In genomic region chr7:2478387-2478760, GRCh38 we compare ENCODE assay signal across 11 cellular contexts. TPM values are rescaled to one million over a fixed set of nuclear protein-coding genes. Genes with fewer than 3 reads are reported as not detected.
DNase-seq lines count a peak whose midpoint lies in the region; TF ChIP-seq lines count a peak whose summit lies in the region.
"Had no signal": no experiment of that assay in that cellular context is flagged by ENCODE, and none has a peak within 500 bp of the region (broad histone marks: within the 10 kb centered on the region; RNA-seq: fewer than 3 reads in every experiment).

No MANE protein-coding gene starts in this region.

- H2AFZ ChIP-seq in GM23248 (peak overlapping the region; percentile 60), PC-9 (no peak overlapping the region), smooth muscle cell (ENCODE audit: low read depth) (no peak overlapping the region)

- peak; percentile 89 for DNase-seq in GM23248
- peak; percentile 57 to 61 for DNase-seq in PC-9
- DNase-seq in glomerular visceral epithelial cell (ENCODE audit: extremely low spot score) = peak; percentile 40
- DNase-seq in smooth muscle cell (lab: John Stamatoyannopoulos, UW; ENCODE audit: unreplicated experiment) = no peak
- no peak for DNase-seq in stimulated activated CD4-positive, alpha-beta T cell treated with anti-CD3 and anti-CD28 coated beads, Interleukin-15, amount 100 ng/mL, for 24 hours
- DNase-seq in stimulated activated CD4-positive, alpha-beta T cell treated with anti-CD3 and anti-CD28 coated beads, Interleukin-2, amount 100 ng/mL, for 48 hours = no peak
- DNase-seq in NCI-H2081 (lab: John Stamatoyannopoulos, UW) = no peak
- DNase-seq in esophagus muscularis mucosa (ENCODE audit: extremely low spot score) = no peak

- H3K79me2 ChIP-seq in GM23248 (ENCODE audit: insufficient read depth) (no peaks in the 10 kb centered on the region), PC-9 (ENCODE audit: low read depth) (no peaks in the 10 kb centered on the region), smooth muscle cell (ENCODE audit: low read depth) (no peaks in the 10 kb centered on the region)

- H3K9me3 ChIP-seq in GM23248 (ENCODE audit: low read depth) (no peaks in the 10 kb centered on the region), PC-9 (ENCODE audit: insufficient read depth, low read depth) (no peaks in the 10 kb centered on the region; the same call in 1 of the 2 replicates), smooth muscle cell (replicated peaks; ENCODE audit: low read depth) (no peaks in the 10 kb centered on the region), esophagus muscularis mucosa (peaks cover 0 to 10% (median 7%) of the 10 kb centered on the region in 4 donors)

- no peak overlapping the region for H3K27ac ChIP-seq in GM23248
- no peak overlapping the region for H3K27ac ChIP-seq in PC-9
- no peak overlapping the region for H3K27ac ChIP-seq in smooth muscle cell (ENCODE audit: low read depth)
- H3K27ac ChIP-seq in esophagus muscularis mucosa (replicated peaks in 1 of 4) = no peak overlapping the region
- H3K27ac ChIP-seq: KMS-11 had no signal

- H3K36me3 ChIP-seq in GM23248 (ENCODE audit: low read depth) (no peaks in the 10 kb centered on the region), PC-9 (ENCODE audit: low read depth) (no peaks in the 10 kb centered on the region), smooth muscle cell (ENCODE audit: low read depth) (no peaks in the 10 kb centered on the region), esophagus muscularis mucosa (no peaks in the 10 kb centered on the region)

- H3K9me2 ChIP-seq in GM23248 (ENCODE audit: insufficient read depth) = no peaks in the 10 kb centered on the region
- H3K9me2 ChIP-seq in PC-9 (ENCODE audit: insufficient read depth) = no peaks in the 10 kb centered on the region

- H3K4me3 ChIP-seq in GM23248 (no peak overlapping the region), PC-9 (no peak overlapping the region), smooth muscle cell (no peak overlapping the region), esophagus muscularis mucosa (peak overlapping the region in 1 of 4 donors; percentile 15)
- H3K4me3 ChIP-seq: skin epidermis had no signal

- H3K4me1 ChIP-seq in GM23248 (ENCODE audit: insufficient read depth) (peaks cover 13% of the 10 kb centered on the region), PC-9 (replicated peaks; ENCODE audit: insufficient read depth) (peaks cover 8% of the 10 kb centered on the region; the same call in 1 of the 2 replicates), smooth muscle cell (ENCODE audit: low read depth) (peaks cover 15% of the 10 kb centered on the region), esophagus muscularis mucosa (peaks cover 22 to 32% (median 26%) of the 10 kb centered on the region in 4 donors)

- H3K4me2 ChIP-seq in GM23248 (ENCODE audit: unreplicated experiment) (peak overlapping the region; percentile 13), PC-9 (no peak overlapping the region), smooth muscle cell (peak overlapping the region; percentile 68)
- H3K4me2 ChIP-seq: KMS-11 had no signal

- H4K20me1 ChIP-seq in GM23248 (ENCODE audit: insufficient read depth) = no peaks in the 10 kb centered on the region
- H4K20me1 ChIP-seq in PC-9 (ENCODE audit: insufficient read depth) = no peaks in the 10 kb centered on the region
- H4K20me1 ChIP-seq in smooth muscle cell (ENCODE audit: low read depth) = no peaks in the 10 kb centered on the region

- 25 to 26% methylated on average over 10 to 11 of the region's 11 CpGs for WGBS in GM23248 (ENCODE audit: low coverage in 1 of 2, low lambda C conversion rate in 2 of 2, missing lambda C conversion rate in 2 of 2), 2 experiments
- WGBS in smooth muscle cell (ENCODE audit: low lambda C conversion rate) = 56% methylated on average over 11 of the region's 11 CpGs
- no CpG with 5 or more reads among the region's 11 CpGs for WGBS in esophagus muscularis mucosa

- TF ChIP-seq EP300 in esophagus muscularis mucosa (IDR thresholded peaks at IDR 0.05) = no peak

- BruUV-seq in PC-9 (replicated peaks; lab: Mats Ljungman, UMichigan) = no TSS peak

- no peak for TF ChIP-seq POLR2A in esophagus muscularis mucosa (IDR thresholded peaks at IDR 0.05; ENCODE audit: low read depth)

- intact Hi-C loops in PC-9 (cut with micrococcal nuclease; ENCODE audit: unreplicated experiment) (loop anchor here (5.0 kb wide), 2 partner anchors 44 to 79 kb away; partner anchors contain the start of genes BRAT1 and IQCE), esophagus muscularis mucosa (cut with DNase I) (no loop called here)

- TF ChIP-seq CTCF in PC-9 (conservative IDR thresholded peaks at IDR 0.05) (no peak), smooth muscle cell (IDR thresholded peaks at IDR 0.05; ENCODE audit: borderline replicate concordance, insufficient read depth, poor library complexity, severe bottlenecking) (no peak), esophagus muscularis mucosa (IDR thresholded peaks at IDR 0.05) (no peak)

- H3K9ac ChIP-seq in GM23248 (peak overlapping the region; percentile 48; the same call in 1 of the 2 replicates), smooth muscle cell (ENCODE audit: low read depth) (no peak overlapping the region)
- H3K9ac ChIP-seq: KMS-11 had no signal

- H3F3A ChIP-seq in GM23248 (ENCODE audit: insufficient read depth) = no peaks in the 10 kb centered on the region
- peaks cover 5% of the 10 kb centered on the region; the same call in 1 of the 2 replicates for H3F3A ChIP-seq in PC-9 (ENCODE audit: insufficient read depth, low read depth)
- no peaks in the 10 kb centered on the region for H3F3A ChIP-seq in smooth muscle cell (ENCODE audit: low read depth)

- POLR2A ChIA-PET in PC-9 (lab: Charles Lee; ENCODE audit: unreplicated experiment) = no interaction called here

- H3K27me3 ChIP-seq in GM23248 (replicated peaks; ENCODE audit: insufficient read depth) = no peaks in the 10 kb centered on the region
- peaks cover 3% of the 10 kb centered on the region; the same call in 1 of the 2 replicates for H3K27me3 ChIP-seq in PC-9 (ENCODE audit: insufficient read depth, low read depth)
- H3K27me3 ChIP-seq in smooth muscle cell (ENCODE audit: low read depth) = no peaks in the 10 kb centered on the region
- H3K27me3 ChIP-seq in esophagus muscularis mucosa = peaks cover 0 to 87% (median 18%) of the 10 kb centered on the region in 4 donors

- CTCF ChIA-PET in PC-9 (lab: Charles Lee) = interaction anchor here (0.5 kb wide), 1 partner anchor 87 kb away, joined by 3 read pairs; no protein-coding TSS in a partner anchor

- in situ Hi-C loops in GM23248 (cut with MboI) = no loop called here

RNA-seq across cellular contexts. Expression of gene GRIFIN, which starts 2.2 kb away (rescaled TPM):
- not detected in 2 replicates for total RNA-seq in GM23248 (2014; rRNA removed; shearing (Covaris generic))
- polyA plus RNA-seq in GM23248 (2016; fragmentation: Nextera tagmentation; extraction: Ambion mirVana) (not detected in 2 replicates), smooth muscle cell (not detected in 2 replicates)
- total RNA-seq in PC-9 (2021) (not detected in 2 replicates), smooth muscle cell (not detected in 2 replicates), esophagus muscularis mucosa (not detected)
- total RNA-seq: T-helper 2 cell treated with Interferon-gamma antibody and Interleukin-4, amounts not matched to agents 100 ng/mL and 5 ng/mL, for 36 hours had no signal

RNA-seq across cellular contexts. Expression of gene LFNG, which starts 41.2 kb away (rescaled TPM):
- 2.0 and 3.6 TPM in 2 replicates for total RNA-seq in GM23248 (2014; rRNA removed; shearing (Covaris generic))
- polyA plus RNA-seq in GM23248 (2016; fragmentation: Nextera tagmentation; extraction: Ambion mirVana) (0.18 and 0.19 TPM in 2 replicates), smooth muscle cell (6.0 and 7.9 TPM in 2 replicates)
- total RNA-seq in PC-9 (2021) (21.3 and 24.7 TPM in 2 replicates), smooth muscle cell (9.8 and 19.5 TPM in 2 replicates), esophagus muscularis mucosa (10 to 100 TPM in 1 of 4 donors, 1 to 10 TPM in 3; 6.1 to 10.7 (median 8.3) TPM)

Comparison
In these comparisons a context has a peak if more than half of its experiments do, and no peak if none do; other contexts are left out.
1. DNase-seq: peak in GM23248 (single experiment), PC-9 (2 of 2) and glomerular visceral epithelial cell (single experiment); none in smooth muscle cell (single experiment), stimulated activated CD4-positive, alpha-beta T cell treated with anti-CD3 and anti-CD28 coated beads, Interleukin-15, amount 100 ng/mL, for 24 hours (single experiment), stimulated activated CD4-positive, alpha-beta T cell treated with anti-CD3 and anti-CD28 coated beads, Interleukin-2, amount 100 ng/mL, for 48 hours (0 of 2), NCI-H2081 (0 of 2) and esophagus muscularis mucosa (single experiment).